ENCODE assay signal across 8 cellular contexts in genomic region chr3:169148448-169149348, GRCh38.
DNase-seq lines count a peak whose midpoint lies in the region; ATAC-seq and TF ChIP-seq lines count a peak whose summit lies in the region.

No MANE protein-coding gene starts in this region.

- CTCF ChIA-PET in activated CD4-positive, alpha-beta T cell treated with anti-CD3 and anti-CD28 coated beads for 36 hours (lab: Charles Lee), result interaction anchor here (0.5 to 2.3 kb wide), 16 partner anchors 8 to 885 kb away, joined by 3 to 22 read pairs (median 4); no protein-coding TSS in a partner anchor

- H3K9me3 Mint-ChIP-seq in activated CD4-positive, alpha-beta T cell treated with anti-CD3 and anti-CD28 coated beads for 36 hours (ENCODE audit: low read depth), result no peaks in the 10 kb centered on the region

- H3K4me3 ChIP-seq in SJCRH30 (peak overlapping the region; percentile 88), hepatocyte (peak overlapping the region; percentile 22), upper lobe of left lung (peak overlapping the region in 3 of 4 donors; percentile 26 to 54 (median 39))

- H3K36me3 ChIP-seq in SJCRH30 (no peaks in the 10 kb centered on the region), hepatocyte (replicated peaks; ENCODE audit: insufficient read depth, low read depth) (no peaks in the 10 kb centered on the region), upper lobe of left lung (no peaks in the 10 kb centered on the region)

- H3K27me3 Mint-ChIP-seq in activated CD4-positive, alpha-beta T cell treated with anti-CD3 and anti-CD28 coated beads for 36 hours, result peaks cover 62% of the 10 kb centered on the region

- H3K4me3 Mint-ChIP-seq in activated CD4-positive, alpha-beta T cell treated with anti-CD3 and anti-CD28 coated beads for 36 hours, result no peak overlapping the region

- H4K20me1 ChIP-seq in hepatocyte (ENCODE audit: insufficient read depth, poor library complexity, severe bottlenecking), result no peaks in the 10 kb centered on the region

- H3K27ac ChIP-seq in SJCRH30 (peak overlapping the region; percentile 44), hepatocyte (no peak overlapping the region), upper lobe of left lung (peak overlapping the region; percentile 79 to 93 (median 80))

- WGBS in hepatocyte (ENCODE audit: low lambda C conversion rate, missing lambda C conversion rate), result 23% methylated on average over 23 of the region's 24 CpGs
- 16 to 17% methylated on average over 24 of the region's 24 CpGs for WGBS in upper lobe of left lung, 2 donors

- H3K27me3 ChIP-seq in SJCRH30 (no peaks in the 10 kb centered on the region), hepatocyte (peaks cover 27% of the 10 kb centered on the region), upper lobe of left lung (peaks cover 0 to 6% (median 0%) of the 10 kb centered on the region in 4 donors)

- peak; percentile 9 for ATAC-seq in activated CD4-positive, alpha-beta T cell treated with anti-CD3 and anti-CD28 coated beads for 36 hours
- ATAC-seq in upper lobe of left lung (ENCODE audit: low FRiP score in 2 of 2) (no peak), sciatic nerve (no peak)

- no peaks in the 10 kb centered on the region for H3K36me3 Mint-ChIP-seq in activated CD4-positive, alpha-beta T cell treated with anti-CD3 and anti-CD28 coated beads for 36 hours (ENCODE audit: low read depth)

- no peak overlapping the region for H2AFZ ChIP-seq in hepatocyte

- peaks cover 11% of the 10 kb centered on the region for H3K79me2 ChIP-seq in hepatocyte

- TF ChIP-seq POLR2A in upper lobe of left lung (IDR thresholded peaks at IDR 0.05), result no peak

- peaks cover 20% of the 10 kb centered on the region for H3K4me1 Mint-ChIP-seq in activated CD4-positive, alpha-beta T cell treated with anti-CD3 and anti-CD28 coated beads for 36 hours

- POLR2A ChIA-PET in activated CD4-positive, alpha-beta T cell treated with anti-CD3 and anti-CD28 coated beads for 36 hours (lab: Charles Lee), result interaction anchor here (0.6 kb wide), 1 partner anchor 102 kb away, joined by 3 read pairs; no protein-coding TSS in a partner anchor

- H3K9me3 ChIP-seq in SJCRH30 (replicated peaks), result no peaks in the 10 kb centered on the region
- H3K9me3 ChIP-seq in hepatocyte (ENCODE audit: low read depth), result no peaks in the 10 kb centered on the region
- H3K9me3 ChIP-seq in upper lobe of left lung, result no peaks in the 10 kb centered on the region

- H3K4me1 ChIP-seq in SJCRH30 (peaks cover 9% of the 10 kb centered on the region), hepatocyte (ENCODE audit: insufficient read depth) (peaks cover 28% of the 10 kb centered on the region), upper lobe of left lung (peaks cover 31 to 36% (median 31%) of the 10 kb centered on the region in 4 donors)

- no peaks in the 10 kb centered on the region for H3K9me2 ChIP-seq in hepatocyte (replicated peaks; ENCODE audit: insufficient read depth)

- no peak for DNase-seq in activated CD4-positive, alpha-beta T cell treated with anti-CD3 and anti-CD28 coated beads for 36 hours
- DNase-seq in activated CD4-positive, alpha-beta T cell treated with anti-CD3 and anti-CD28 coated beads for 48 hours, result no peak
- DNase-seq in SJCRH30 (peak; percentile 11 to 55), hepatocyte (ENCODE audit: low spot score) (no peak), upper lobe of left lung (no peak), sciatic nerve (ENCODE audit: low spot score) (no peak), NCI-H510A (lab: John Stamatoyannopoulos, UW) (no peak), NCI-H2171 treated with DMSO at 0.1 percent for 48 hours (lab: John Stamatoyannopoulos, UW) (no peak)

- peak overlapping the region; percentile 92 for H3K4me2 ChIP-seq in hepatocyte

- H3K27ac Mint-ChIP-seq in activated CD4-positive, alpha-beta T cell treated with anti-CD3 and anti-CD28 coated beads for 36 hours, result no peak overlapping the region

- intact Hi-C loops in activated CD4-positive, alpha-beta T cell treated with anti-CD3 and anti-CD28 coated beads for 36 hours (cut with DNase I, micrococcal nuclease), result loop anchor here (1.0 to 5.0 kb wide), 5 partner anchors 512 to 598 kb away; no protein-coding TSS in a partner anchor
- intact Hi-C loops in sciatic nerve (cut with DNase I), result loop anchor here (5.0 kb wide), 1 partner anchor 519 kb away; no protein-coding TSS in a partner anchor

- TF ChIP-seq EP300 in upper lobe of left lung (IDR thresholded peaks at IDR 0.05), result no peak

- TF ChIP-seq CTCF in hepatocyte (IDR thresholded peaks at IDR 0.05; ENCODE audit: poor library complexity) (no peak), upper lobe of left lung (IDR thresholded peaks at IDR 0.05) (no peak)

Comparison
In these comparisons a context has a peak if more than half of its experiments do, and no peak if none do; other contexts are left out.
1. DNase-seq: peak in SJCRH30 (2 of 2); none in activated CD4-positive, alpha-beta T cell treated with anti-CD3 and anti-CD28 coated beads for 36 hours (single experiment), activated CD4-positive, alpha-beta T cell treated with anti-CD3 and anti-CD28 coated beads for 48 hours (single experiment), hepatocyte (single experiment), upper lobe of left lung (0 of 2), sciatic nerve (single experiment), NCI-H510A (single experiment) and NCI-H2171 treated with DMSO at 0.1 percent for 48 hours (single experiment).
2. H3K4me3 ChIP-seq: peak in every context shown above with its lines; median percentile 88 in SJCRH30; 39 in upper lobe of left lung; 22 in hepatocyte.